In the genomic region with DNA sequence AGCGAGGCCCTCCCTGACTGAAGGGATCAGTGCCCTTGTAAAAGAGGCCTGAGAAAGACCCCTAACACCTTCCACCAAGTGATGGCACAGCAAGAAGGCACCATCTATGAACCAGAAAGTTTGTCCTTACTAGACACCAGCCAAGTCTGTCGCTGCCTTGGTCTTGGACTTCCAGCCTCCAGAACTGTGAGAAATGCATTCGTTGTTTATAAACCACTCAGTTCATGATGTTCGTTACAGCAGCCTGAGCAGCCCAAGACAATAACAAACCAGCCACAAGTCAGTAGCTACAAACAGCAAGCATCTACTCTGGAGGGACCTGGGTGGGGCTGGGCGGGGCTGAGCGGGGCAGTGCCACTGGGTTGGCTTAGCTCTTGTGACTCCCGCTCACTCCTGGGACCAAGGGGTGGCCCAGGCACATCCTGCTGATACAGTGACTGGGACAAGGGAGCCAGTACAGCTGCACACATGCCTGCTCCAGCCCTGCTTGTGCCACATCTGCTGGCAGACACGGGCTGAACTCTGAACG, we compare ENCODE assay signal across 14 cellular contexts.
DNase-seq lines count a peak whose midpoint lies in the region; ATAC-seq and TF ChIP-seq lines count a peak whose summit lies in the region.
"Had no signal": no experiment of that assay in that cellular context is flagged by ENCODE, and none has a peak within 500 bp of the region (broad histone marks: within the 10 kb centered on the region; RNA-seq: fewer than 3 reads in every experiment).

No MANE protein-coding gene starts in this region.

- BruUV-seq in IMR-90 (replicated peaks; lab: Mats Ljungman, UMichigan): no TSS peak

- H3K4me1 ChIP-seq in IMR-90 (ENCODE audit: control insufficient read depth, insufficient read depth, low read length): peaks cover 5% of the 10 kb centered on the region
- no peaks in the 10 kb centered on the region for H3K4me1 ChIP-seq in mesenchymal stem cell (ENCODE audit: control insufficient read depth, insufficient read depth, low read depth, low read length)
- H3K4me1 ChIP-seq: A549, Caco-2 had no signal

- intact Hi-C loops in IMR-90 (cut with micrococcal nuclease): no loop called here

- H3K36me3 ChIP-seq in IMR-90 (ENCODE audit: control insufficient read depth, insufficient read depth, low read length) (no peaks in the 10 kb centered on the region), mesenchymal stem cell (ENCODE audit: control insufficient read depth in 1 of 2, insufficient read depth in 2 of 2, low read depth in 1 of 2, low read length in 2 of 2) (no peaks in the 10 kb centered on the region)

- TF ChIP-seq RAD21 in IMR-90 (IDR thresholded peaks at IDR 0.05; ENCODE audit: low read length): no peak

- CTCF ChIA-PET in IMR-90 (lab: Yijun Ruan, JAX): no interaction called here

- in situ Hi-C loops in GM13976 (cut with MboI; ENCODE audit: low sequenced_read_pairs, unreplicated experiment): no loop called here
- in situ Hi-C loops in IMR-90 (cut with MboI; ENCODE audit: low sequenced_read_pairs): no loop called here

- peak overlapping the region; percentile 69 to 86 for H2BK12ac ChIP-seq in mesenchymal stem cell (ENCODE audit: low read length in 2 of 2)

- H2AFZ ChIP-seq in IMR-90 (replicated peaks; ENCODE audit: low read length, poor library complexity): peak overlapping the region; percentile 36
- no peak overlapping the region for H2AFZ ChIP-seq in mesenchymal stem cell (ENCODE audit: low read depth, low read length)

- no peak overlapping the region for H2BK120ac ChIP-seq in IMR-90 (ENCODE audit: low read depth, low read length)
- no peak overlapping the region for H2BK120ac ChIP-seq in mesenchymal stem cell (ENCODE audit: low read depth, low read length)

- H3K14ac ChIP-seq in IMR-90 (replicated peaks; ENCODE audit: low read depth, low read length) (no peak overlapping the region), mesenchymal stem cell (ENCODE audit: low read length in 2 of 2) (peak overlapping the region in 1 of 2 experiments; percentile 95)

- no peak overlapping the region for H2AK9ac ChIP-seq in IMR-90 (replicated peaks; ENCODE audit: low read depth, low read length, poor library complexity)

- no peak overlapping the region for H3K4me2 ChIP-seq in IMR-90 (ENCODE audit: low read depth, low read length)
- no peak overlapping the region for H3K4me2 ChIP-seq in mesenchymal stem cell (ENCODE audit: low read length, poor library complexity, severe bottlenecking)
- H3K4me2 ChIP-seq: A549 had no signal

- H3K4ac ChIP-seq in IMR-90 (ENCODE audit: low read depth, low read length) (no peak overlapping the region; the same call in 1 of the 2 replicates), mesenchymal stem cell (ENCODE audit: low read depth in 1 of 2, low read length in 2 of 2) (peak overlapping the region; percentile 49 to 68)

- dilution Hi-C loops in IMR-90 (cut with HindIII; ENCODE audit: low sequenced_read_pairs, unreplicated experiment): no loop called here

- H3K79me1 ChIP-seq in IMR-90 (ENCODE audit: low read depth in 1 of 2, low read length in 2 of 2): no peaks in the 10 kb centered on the region
- H3K79me1 ChIP-seq in mesenchymal stem cell (replicated peaks; ENCODE audit: low read length, poor library complexity, severe bottlenecking): no peaks in the 10 kb centered on the region

- H4K91ac ChIP-seq in IMR-90 (ENCODE audit: insufficient read depth, low read depth, low read length) (no peak overlapping the region), mesenchymal stem cell (ENCODE audit: low read length) (peak overlapping the region; percentile 64)

- no peak overlapping the region for H3K56ac ChIP-seq in IMR-90 (ENCODE audit: extremely low read depth, insufficient read depth, low read length)

- no peaks in the 10 kb centered on the region; the same call in 1 of the 2 replicates for H3K9me1 ChIP-seq in IMR-90 (ENCODE audit: insufficient read depth, low read length)

- no peak overlapping the region for H2BK5ac ChIP-seq in IMR-90 (ENCODE audit: low read depth, low read length, poor library complexity, severe bottlenecking)
- H2BK5ac ChIP-seq in mesenchymal stem cell (ENCODE audit: low read depth, low read length, poor library complexity, severe bottlenecking): no peak overlapping the region

- H2BK20ac ChIP-seq in IMR-90 (ENCODE audit: low read depth, low read length): no peak overlapping the region

- H2BK15ac ChIP-seq in IMR-90 (ENCODE audit: low read depth, low read length): no peak overlapping the region; the same call in 2 of the 3 replicates
- peak overlapping the region; percentile 44 for H2BK15ac ChIP-seq in mesenchymal stem cell (ENCODE audit: low read depth, poor library complexity, severe bottlenecking)

- H4K5ac ChIP-seq in IMR-90 (ENCODE audit: low read depth, low read length): no peak overlapping the region

- H3K18ac ChIP-seq in IMR-90 (ENCODE audit: low read depth, low read length) (no peak overlapping the region), mesenchymal stem cell (ENCODE audit: low read depth in 1 of 2, low read length in 2 of 2) (peak overlapping the region; percentile 58 to 82)

- no peak for ATAC-seq in IMR-90 (ENCODE audit: low read depth)
- no peak for ATAC-seq in activated CD4-positive, CD25-positive, alpha-beta regulatory T cell treated with anti-CD3 and anti-CD28 coated beads, Interleukin-2, amount 50 U/mL, for 24 hours
- ATAC-seq in GM21825 (IDR thresholded peaks at IDR 0.05; ENCODE audit: unreplicated experiment): no peak
- no peak for ATAC-seq in GM19395 (IDR thresholded peaks at IDR 0.05; ENCODE audit: unreplicated experiment)
- ATAC-seq: A549 had no signal

- peaks cover 5% of the 10 kb centered on the region for H3K9me3 ChIP-seq in IMR-90 (ENCODE audit: control insufficient read depth, insufficient read depth, low read length)
- H3K9me3 ChIP-seq in mesenchymal stem cell (ENCODE audit: control insufficient read depth, low read length): peaks cover 5% of the 10 kb centered on the region
- H3K9me3 ChIP-seq: A549, Caco-2 had no signal

- POLR2A ChIA-PET in IMR-90 (lab: Charles Lee; ENCODE audit: unreplicated experiment): no interaction called here

- peak; percentile 1 for DNase-seq in NCI-H1694 treated with DMSO at 0.1 percent for 48 hours (lab: John Stamatoyannopoulos, UW)
- DNase-seq in NCI-H1694 (lab: John Stamatoyannopoulos, UW): no peak
- DNase-seq in GM13976 (ENCODE audit: low spot score): peak; percentile 20
- no peak for DNase-seq in IMR-90
- DNase-seq in mesenchymal stem cell: peak; percentile 56
- DNase-seq: AML-193; Caco-2; CD4-positive, alpha-beta T cell had no signal

- H2AK5ac ChIP-seq in IMR-90 (ENCODE audit: low read depth, low read length): peak overlapping the region; percentile 71
- H2AK5ac ChIP-seq in mesenchymal stem cell (ENCODE audit: low read length, severe bottlenecking): no peak overlapping the region

- H4K8ac ChIP-seq in IMR-90 (ENCODE audit: low read depth in 2 of 2, low read length in 2 of 2) (no peak overlapping the region), mesenchymal stem cell (ENCODE audit: low read length) (peak overlapping the region; percentile 52)

- no CpG with 5 or more reads among the region's 9 CpGs for WGBS in IMR-90 (ENCODE audit: extremely low coverage in 2 of 2, insufficient read length in 1 of 2), 2 experiments
- WGBS in mesenchymal stem cell: 78% methylated on average over 9 of the region's 9 CpGs

- TF ChIP-seq POLR2A in IMR-90 (IDR thresholded peaks at IDR 0.05; ENCODE audit: low read depth, low read length): no peak

- H3K4me3 ChIP-seq in IMR-90 (ENCODE audit: insufficient read depth, low read depth, low read length) (no peak overlapping the region), mesenchymal stem cell (ENCODE audit: insufficient read depth in 1 of 2, low read depth in 1 of 2, low read length in 2 of 2) (no peak overlapping the region)
- H3K4me3 ChIP-seq: A549 had no signal

- no peaks in the 10 kb centered on the region for H4K20me1 ChIP-seq in IMR-90 (ENCODE audit: insufficient read depth, low read length)

- H3K27ac ChIP-seq in IMR-90 (ENCODE audit: insufficient read depth, low read length) (no peak overlapping the region), mesenchymal stem cell (ENCODE audit: low read length, poor library complexity, severe bottlenecking) (no peak overlapping the region)
- H3K27ac ChIP-seq: 22Rv1, A549, C4-2B had no signal

- H3K23ac ChIP-seq in IMR-90 (ENCODE audit: low read depth, low read length) (no peak overlapping the region), mesenchymal stem cell (ENCODE audit: low read length in 2 of 2) (peak overlapping the region in 1 of 2 experiments; percentile 50)

- H3K27me3 ChIP-seq in IMR-90 (ENCODE audit: control insufficient read depth, insufficient read depth, low read length) (no peaks in the 10 kb centered on the region), mesenchymal stem cell (ENCODE audit: control insufficient read depth in 1 of 2, insufficient read depth in 1 of 2, low read length in 2 of 2) (peaks cover 0 to 46% of the 10 kb centered on the region in 2 experiments)

- no peak overlapping the region for H3K9ac ChIP-seq in IMR-90 (ENCODE audit: low read depth, low read length)
- H3K9ac ChIP-seq in mesenchymal stem cell (ENCODE audit: low read length): no peak overlapping the region

- TF ChIP-seq CTCF in GM13976 (IDR thresholded peaks at IDR 0.05; ENCODE audit: borderline replicate concordance, control extremely low read depth, extremely low read depth, insufficient read depth, missing control alignments): no peak
- no peak for TF ChIP-seq CTCF in IMR-90 (conservative IDR thresholded peaks at IDR 0.05; ENCODE audit: low read depth, low read length)

TF ChIP-seq in IMR-90, 13 proteins besides CTCF, POLR2A, EP300 and RAD21:
- TF ChIP-seq RFX5 (IDR thresholded peaks at IDR 0.05; ENCODE audit: low read depth, low read length) (no peak), RCOR1 (IDR thresholded peaks at IDR 0.05; ENCODE audit: insufficient replicate concordance, low read length) (no peak)
- TF ChIP-seq, protein P1, sequence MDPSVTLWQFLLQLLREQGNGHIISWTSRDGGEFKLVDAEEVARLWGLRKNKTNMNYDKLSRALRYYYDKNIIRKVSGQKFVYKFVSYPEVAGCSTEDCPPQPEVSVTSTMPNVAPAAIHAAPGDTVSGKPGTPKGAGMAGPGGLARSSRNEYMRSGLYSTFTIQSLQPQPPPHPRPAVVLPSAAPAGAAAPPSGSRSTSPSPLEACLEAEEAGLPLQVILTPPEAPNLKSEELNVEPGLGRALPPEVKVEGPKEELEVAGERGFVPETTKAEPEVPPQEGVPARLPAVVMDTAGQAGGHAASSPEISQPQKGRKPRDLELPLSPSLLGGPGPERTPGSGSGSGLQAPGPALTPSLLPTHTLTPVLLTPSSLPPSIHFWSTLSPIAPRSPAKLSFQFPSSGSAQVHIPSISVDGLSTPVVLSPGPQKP (IDR thresholded peaks at IDR 0.05; ENCODE audit: borderline replicate concordance, low read depth, low read length): no peak
- TF ChIP-seq, protein P2, sequence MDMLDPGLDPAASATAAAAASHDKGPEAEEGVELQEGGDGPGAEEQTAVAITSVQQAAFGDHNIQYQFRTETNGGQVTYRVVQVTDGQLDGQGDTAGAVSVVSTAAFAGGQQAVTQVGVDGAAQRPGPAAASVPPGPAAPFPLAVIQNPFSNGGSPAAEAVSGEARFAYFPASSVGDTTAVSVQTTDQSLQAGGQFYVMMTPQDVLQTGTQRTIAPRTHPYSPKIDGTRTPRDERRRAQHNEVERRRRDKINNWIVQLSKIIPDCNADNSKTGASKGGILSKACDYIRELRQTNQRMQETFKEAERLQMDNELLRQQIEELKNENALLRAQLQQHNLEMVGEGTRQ (IDR thresholded peaks at IDR 0.05; ENCODE audit: low read depth, low read length): no peak

Comparison
In these comparisons a context has a peak if more than half of its experiments do, and no peak if none do; other contexts are left out.
1. DNase-seq: peak in NCI-H1694 treated with DMSO at 0.1 percent for 48 hours (single experiment), GM13976 (single experiment) and mesenchymal stem cell (single experiment); none in NCI-H1694 (single experiment) and IMR-90 (single experiment).